Comparison of ENCODE assay signal across 24 cellular contexts in the genomic region with DNA sequence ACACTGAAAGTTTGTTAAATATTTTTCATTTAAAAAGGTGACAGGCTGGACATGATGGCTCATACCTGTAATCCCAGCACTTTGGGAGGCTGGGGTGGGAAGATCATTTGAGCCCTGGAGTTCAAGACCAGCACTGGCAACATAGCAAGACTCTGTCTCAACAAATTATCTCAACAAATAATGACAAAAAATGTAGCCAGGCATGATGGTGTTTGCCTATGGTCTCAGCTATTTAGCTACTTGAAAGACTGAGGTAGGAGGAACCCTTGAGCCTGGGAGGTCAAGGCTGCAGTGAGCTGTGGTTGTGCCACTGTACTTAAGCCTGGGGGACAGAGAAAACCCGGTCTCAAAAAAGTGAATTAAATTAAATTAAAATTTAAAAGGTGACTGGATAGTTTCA. TPM values are rescaled to one million over a fixed set of nuclear protein-coding genes. Genes with fewer than 3 reads are reported as not detected.
"Had no signal": no experiment of that assay in that cellular context is flagged by ENCODE, and none has a peak within 500 bp of the region (broad histone marks: within the 10 kb centered on the region; RNA-seq: fewer than 3 reads in every experiment).

No MANE protein-coding gene starts in this region.

- DNase-seq: stimulated activated CD4-positive, alpha-beta T cell treated with anti-CD3 and anti-CD28 coated beads, Interleukin-2, amount 100 ng/mL, for 48 hours; stimulated activated CD4-positive, alpha-beta T cell treated with anti-CD3 and anti-CD28 coated beads, Interleukin-4, amount 100 ng/mL, for 1 hour; stimulated activated CD4-positive, alpha-beta T cell treated with anti-CD3 and anti-CD28 coated beads, Interleukin-4, amount 100 ng/mL, for 24 hours; stimulated activated CD4-positive, alpha-beta T cell treated with anti-CD3 and anti-CD28 coated beads, Interleukin-4, amount 100 ng/mL, for 4 hours; stimulated activated CD8-positive, alpha-beta memory T cell treated with anti-CD3 and anti-CD28 coated beads, Interleukin-4, amount 100 ng/mL, for 48 hours; stimulated activated naive B cell treated with anti-CD40 and anti-IgM and Interleukin-4, amounts not matched to agents 10 μg/mL and 1 μg/mL and 100 μg/mL, for 72 hours; stimulated activated naive CD4-positive, alpha-beta T cell; stimulated activated naive CD4-positive, alpha-beta T cell treated with Interleukin-2 at 50 U/mL for 16 hours; stimulated activated naive CD8-positive, alpha-beta T cell treated with anti-CD3 and anti-CD28 coated beads, Interleukin-15, amount 100 ng/mL, for 72 hours; stimulated activated naive CD8-positive, alpha-beta T cell treated with anti-CD3 and anti-CD28 coated beads, Interleukin-15, Interleukin-2, amounts not matched to agents 100 U/mL and 50 U/mL, for 24 hours; stomach; substantia nigra; testis; thyroid gland; tibial artery; transverse colon; upper lobe of left lung; upper lobe of right lung; uterus had no signal

- H3K27ac ChIP-seq: stomach, suprapubic skin, testis, thoracic aorta, thyroid gland, tibial artery, tibial nerve, transverse colon, upper lobe of left lung, upper lobe of right lung, uterus, vagina had no signal

- H3K27me3 ChIP-seq: stomach, suprapubic skin, testis, thyroid gland, tibial artery, tibial nerve, transverse colon, upper lobe of left lung, upper lobe of right lung, uterus, vagina had no signal

- H3K36me3 ChIP-seq: stomach, suprapubic skin, thoracic aorta, thyroid gland, tibial artery, tibial nerve, transverse colon, upper lobe of left lung, upper lobe of right lung, uterus, vagina had no signal

- H3K4me1 ChIP-seq: stomach, suprapubic skin, testis, thyroid gland, tibial artery, tibial nerve, transverse colon, upper lobe of left lung, upper lobe of right lung, uterus, vagina had no signal

- H3K9me3 ChIP-seq: testis, thoracic aorta, thyroid gland, upper lobe of left lung, upper lobe of right lung, uterus, vagina had no signal

- H3K4me3 ChIP-seq: stomach, suprapubic skin, testis, thoracic aorta, thyroid gland, tibial artery, tibial nerve, transverse colon, upper lobe of left lung, upper lobe of right lung, uterus, vagina had no signal

RNA-seq across cellular contexts. Expression of a gene that starts 56.0 kb away (rescaled TPM):
- polyA plus RNA-seq: urinary bladder had no signal
